In the genomic region with DNA sequence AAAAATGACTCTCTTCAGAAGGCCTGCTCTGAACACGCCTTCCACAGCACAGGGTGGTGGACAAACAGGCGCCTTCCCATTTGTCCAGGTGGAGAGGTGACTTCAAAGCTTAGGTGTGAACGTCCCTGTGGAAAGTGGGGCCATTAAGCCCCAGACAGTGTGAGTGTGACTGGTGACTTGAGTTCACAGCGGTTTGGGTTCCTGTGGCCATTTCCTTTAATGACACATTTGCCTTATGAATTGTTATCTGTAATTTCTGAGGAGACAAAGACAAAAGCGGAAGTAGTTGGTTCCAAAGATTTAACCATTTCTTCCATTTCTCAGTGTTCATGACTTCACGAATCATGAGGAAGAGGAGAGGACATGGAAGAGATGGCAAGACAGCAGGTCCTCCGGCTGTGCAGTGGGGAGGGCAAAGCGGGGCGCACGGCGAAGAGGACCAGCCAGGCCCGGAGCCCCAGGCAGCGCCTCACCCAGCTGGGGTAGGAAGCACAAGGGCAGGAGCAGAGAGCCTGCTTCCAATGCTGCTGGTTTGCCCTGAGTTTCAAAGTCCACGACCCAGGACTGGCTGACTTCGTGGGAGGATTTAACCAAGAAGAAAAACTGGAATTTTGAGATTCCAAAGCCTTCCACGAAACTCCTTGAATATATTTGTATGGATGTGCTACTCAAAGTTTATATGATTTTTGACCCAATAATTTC, we compare ENCODE assay signal across 12 cellular contexts. TPM values are rescaled to one million over a fixed set of nuclear protein-coding genes. Genes with fewer than 3 reads are reported as not detected.
DNase-seq lines count a peak whose midpoint lies in the region; ATAC-seq and TF ChIP-seq lines count a peak whose summit lies in the region.
"Had no signal": no experiment of that assay in that cellular context is flagged by ENCODE, and none has a peak within 500 bp of the region (broad histone marks: within the 10 kb centered on the region; RNA-seq: fewer than 3 reads in every experiment).

No MANE protein-coding gene starts in this region.

- no peaks in the 10 kb centered on the region for H3K27me3 Mint-ChIP-seq in CD4-positive, alpha-beta T cell
- no peaks in the 10 kb centered on the region for H3K27me3 Mint-ChIP-seq in activated CD8-positive, alpha-beta T cell treated with anti-CD3 and anti-CD28 coated beads, Interleukin-2, amount 10 ng/mL, durations not matched to agents 7 days and 5 days (ENCODE audit: low read depth)
- no peaks in the 10 kb centered on the region for H3K27me3 Mint-ChIP-seq in type B pancreatic cell

- 80 to 84% (median 82%) methylated on average over 16 of the region's 16 CpGs for WGBS in heart left ventricle, 4 donors

- no peaks in the 10 kb centered on the region for H3K9me3 ChIP-seq in CD4-positive, alpha-beta T cell (ENCODE audit: control insufficient read depth, low read length)
- H3K9me3 ChIP-seq in mucosa of rectum (ENCODE audit: control insufficient read depth in 2 of 2, low read length in 2 of 2) (no peaks in the 10 kb centered on the region), heart left ventricle (no peaks in the 10 kb centered on the region)
- H3K9me3 ChIP-seq: thoracic aorta had no signal

- peak overlapping the region; percentile 94 for H3K27ac Mint-ChIP-seq in CD4-positive, alpha-beta T cell
- H3K27ac Mint-ChIP-seq in activated CD8-positive, alpha-beta T cell treated with anti-CD3 and anti-CD28 coated beads, Interleukin-2, amount 10 ng/mL, durations not matched to agents 7 days and 5 days, result peak overlapping the region; percentile 63
- H3K27ac Mint-ChIP-seq in type B pancreatic cell, result no peak overlapping the region

- no peaks in the 10 kb centered on the region for H3K36me3 Mint-ChIP-seq in CD4-positive, alpha-beta T cell (ENCODE audit: low read depth)
- H3K36me3 Mint-ChIP-seq in activated CD8-positive, alpha-beta T cell treated with anti-CD3 and anti-CD28 coated beads, Interleukin-2, amount 10 ng/mL, durations not matched to agents 7 days and 5 days (ENCODE audit: low read depth), result peaks cover 22% of the 10 kb centered on the region
- H3K36me3 Mint-ChIP-seq in type B pancreatic cell, result no peaks in the 10 kb centered on the region

- H3K4me1 ChIP-seq in mucosa of rectum (ENCODE audit: control insufficient read depth in 2 of 2, insufficient read depth in 2 of 2, low read length in 2 of 2) (peaks cover 5 to 8% of the 10 kb centered on the region in 2 donors), heart left ventricle (peaks cover 0 to 97% (median 0%) of the 10 kb centered on the region in 12 donors)

- H3K9ac ChIP-seq in mucosa of rectum (ENCODE audit: low read depth in 1 of 2, low read length in 2 of 2), result no peak overlapping the region

- no peak for ATAC-seq in CD4-positive, alpha-beta T cell (ENCODE audit: poor library complexity)
- ATAC-seq in activated CD8-positive, alpha-beta T cell treated with anti-CD3 and anti-CD28 coated beads, Interleukin-2, amount 10 ng/mL, durations not matched to agents 7 days and 5 days, result no peak
- no peak for ATAC-seq in heart left ventricle

- H3K4me3 Mint-ChIP-seq in CD4-positive, alpha-beta T cell, result no peak overlapping the region
- no peak overlapping the region for H3K4me3 Mint-ChIP-seq in activated CD8-positive, alpha-beta T cell treated with anti-CD3 and anti-CD28 coated beads, Interleukin-2, amount 10 ng/mL, durations not matched to agents 7 days and 5 days
- H3K4me3 Mint-ChIP-seq in type B pancreatic cell, result no peak overlapping the region

- H3K4me3 ChIP-seq in mucosa of rectum (ENCODE audit: low read length in 2 of 2) (no peak overlapping the region), heart left ventricle (no peak overlapping the region)
- H3K4me3 ChIP-seq: thoracic aorta had no signal

- CTCF ChIA-PET in CD4-positive, alpha-beta T cell (lab: Charles Lee), result interaction anchor here (1.0 to 2.5 kb wide), 2 partner anchors 23 kb away, joined by 8 to 14 read pairs; no protein-coding TSS in a partner anchor
- CTCF ChIA-PET in activated CD8-positive, alpha-beta T cell treated with anti-CD3 and anti-CD28 coated beads, Interleukin-2, amount 10 ng/mL, durations not matched to agents 7 days and 5 days (lab: Charles Lee), result interaction anchor here (5.7 kb wide), 1 partner anchor 23 kb away, joined by 50 read pairs; no protein-coding TSS in a partner anchor

- TF ChIP-seq POLR2A in heart left ventricle (IDR thresholded peaks at IDR 0.05), result no peak

- H3K36me3 ChIP-seq in mucosa of rectum (ENCODE audit: control insufficient read depth in 2 of 2, insufficient read depth in 2 of 2, low read length in 2 of 2), result no peaks in the 10 kb centered on the region
- no peaks in the 10 kb centered on the region for H3K36me3 ChIP-seq in heart left ventricle
- H3K36me3 ChIP-seq: thoracic aorta had no signal

- POLR2A ChIA-PET in CD4-positive, alpha-beta T cell (lab: Charles Lee), result interaction anchor here (1.0 to 4.2 kb wide), 3 partner anchors 12 to 23 kb away, joined by 3 to 46 read pairs (median 3); no protein-coding TSS in a partner anchor
- POLR2A ChIA-PET in activated CD8-positive, alpha-beta T cell treated with anti-CD3 and anti-CD28 coated beads, Interleukin-2, amount 10 ng/mL, durations not matched to agents 7 days and 5 days (lab: Charles Lee), result interaction anchor here (1.5 kb wide), 1 partner anchor 24 kb away, joined by 5 read pairs; no protein-coding TSS in a partner anchor

- no peak for TF ChIP-seq CTCF in CD4-positive, alpha-beta T cell (IDR thresholded peaks at IDR 0.05)
- TF ChIP-seq CTCF in type B pancreatic cell (conservative IDR thresholded peaks at IDR 0.05), result no peak
- TF ChIP-seq CTCF in heart left ventricle (IDR thresholded peaks at IDR 0.05), result no peak

- H3K9me3 Mint-ChIP-seq in CD4-positive, alpha-beta T cell, result no peaks in the 10 kb centered on the region
- peaks cover 10% of the 10 kb centered on the region for H3K9me3 Mint-ChIP-seq in activated CD8-positive, alpha-beta T cell treated with anti-CD3 and anti-CD28 coated beads, Interleukin-2, amount 10 ng/mL, durations not matched to agents 7 days and 5 days (ENCODE audit: insufficient read depth)
- H3K9me3 Mint-ChIP-seq in type B pancreatic cell, result peaks cover 11% of the 10 kb centered on the region

- intact Hi-C loops in CD4-positive, alpha-beta T cell (cut with DNase I, micrococcal nuclease), result loop anchor here in 1 of 2 experiments (10.0 kb wide), 1 partner anchor 211 kb away; a partner anchor contains a TSS
- intact Hi-C loops in heart left ventricle (cut with DNase I), result no loop called here

- in situ Hi-C loops in KBM-7 (cut with MboI; ENCODE audit: low pct_unique_long_range_greater_than_20kb, low sequenced_read_pairs), result no loop called here

- H3K27ac ChIP-seq in CD4-positive, alpha-beta T cell (ENCODE audit: low read depth, low read length), result peak overlapping the region; percentile 94
- H3K27ac ChIP-seq in mucosa of rectum (ENCODE audit: low read depth in 2 of 2, low read length in 2 of 2) (peak overlapping the region; percentile 11 to 26), heart left ventricle (peak overlapping the region in 1 of 12 donors; percentile 87)
- H3K27ac ChIP-seq: thoracic aorta had no signal

- H3K27me3 ChIP-seq in CD4-positive, alpha-beta T cell (ENCODE audit: control insufficient read depth, insufficient read depth, low read length), result no peaks in the 10 kb centered on the region
- H3K27me3 ChIP-seq in mucosa of rectum (ENCODE audit: control insufficient read depth in 2 of 2, insufficient read depth in 2 of 2, low read length in 2 of 2) (no peaks in the 10 kb centered on the region), heart left ventricle (no peaks in the 10 kb centered on the region)

- H3K4me1 Mint-ChIP-seq in CD4-positive, alpha-beta T cell (ENCODE audit: low read depth), result peaks cover 93% of the 10 kb centered on the region
- peaks cover 94% of the 10 kb centered on the region for H3K4me1 Mint-ChIP-seq in activated CD8-positive, alpha-beta T cell treated with anti-CD3 and anti-CD28 coated beads, Interleukin-2, amount 10 ng/mL, durations not matched to agents 7 days and 5 days (ENCODE audit: low read depth)
- H3K4me1 Mint-ChIP-seq in type B pancreatic cell (ENCODE audit: unreplicated experiment), result peaks cover 6% of the 10 kb centered on the region

- no peak for DNase-seq in CD4-positive, alpha-beta T cell
- DNase-seq in KBM-7, result peak; percentile 88
- DNase-seq in activated CD8-positive, alpha-beta T cell treated with anti-CD3 and anti-CD28 coated beads, Interleukin-2, amount 10 ng/mL, durations not matched to agents 7 days and 5 days, result no peak
- DNase-seq in type B pancreatic cell (ENCODE audit: extremely low spot score, unreplicated experiment), result no peak
- DNase-seq in stimulated activated CD4-positive, alpha-beta T cell treated with anti-CD3 and anti-CD28 coated beads, Interleukin-4, amount 100 ng/mL, for 4 hours, result no peak
- no peak for DNase-seq in mesenteric fat pad (ENCODE audit: low spot score)
- DNase-seq in heart left ventricle, result no peak
- DNase-seq: caudate nucleus, NCI-H1105, NCI-H446 had no signal

RNA-seq across cellular contexts. Expression of a gene that starts 27.9 kb away (rescaled TPM):
- 100 to 1,000 TPM; 399 to 430 TPM for total RNA-seq in CD4-positive, alpha-beta T cell
- 100 to 1,000 TPM; 314 to 321 TPM for total RNA-seq in activated CD8-positive, alpha-beta T cell treated with anti-CD3 and anti-CD28 coated beads, Interleukin-2, amount 10 ng/mL, durations not matched to agents 7 days and 5 days
- total RNA-seq in type B pancreatic cell (ENCODE audit: low replicate concordance) (32.3 and 43.6 TPM in 2 replicates), mesenteric fat pad (16.9 TPM), heart left ventricle (10 to 100 TPM; 12.8 to 59.8 (median 20.3) TPM)
- polyA plus RNA-seq in heart left ventricle, result 1 to 10 TPM; 4.0 to 8.1 TPM
